Comparison of ENCODE assay signal across 8 cellular contexts in the genomic region with DNA sequence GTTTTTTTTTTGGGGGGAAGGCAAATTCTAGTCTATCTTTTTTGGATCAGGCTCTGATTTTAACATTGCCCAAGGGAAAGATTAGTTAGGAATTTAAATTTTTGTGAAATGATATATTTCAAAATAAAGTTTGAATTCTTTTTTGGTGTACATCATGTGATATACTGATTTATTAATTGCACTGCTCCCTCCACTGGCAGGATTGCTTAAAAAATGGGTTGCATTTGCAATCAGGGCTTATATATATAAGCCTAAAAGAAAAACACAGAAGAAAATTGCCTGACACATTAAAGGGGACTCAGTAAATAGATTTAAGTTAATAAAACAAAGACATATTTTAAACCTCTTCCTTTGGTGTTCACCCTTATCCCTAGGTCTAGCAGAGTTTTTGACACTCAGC. TPM values are rescaled to one million over a fixed set of nuclear protein-coding genes. Genes with fewer than 3 reads are reported as not detected.
DNase-seq lines count a peak whose midpoint lies in the region; ATAC-seq and TF ChIP-seq lines count a peak whose summit lies in the region.

No MANE protein-coding gene starts in this region.

- no peak overlapping the region for H3K27ac Mint-ChIP-seq in natural killer cell treated with Interleukin-12 subunit alpha and Interleukin-12 subunit beta and Interleukin-15 and Interleukin-18, amount 100 ng/mL, for 72 hours

- peaks cover 9 to 18% of the 10 kb centered on the region in 2 donors for H3K4me1 Mint-ChIP-seq in natural killer cell treated with Interleukin-12 subunit alpha and Interleukin-12 subunit beta and Interleukin-15 and Interleukin-18, amount 100 ng/mL, for 72 hours (ENCODE audit: low read depth in 2 of 2)

- H3K27ac ChIP-seq in C4-2B, result peak overlapping the region; percentile 76

- ATAC-seq in natural killer cell treated with Interleukin-12 subunit alpha and Interleukin-12 subunit beta and Interleukin-15 and Interleukin-18, amount 100 ng/mL, for 72 hours, result no peak

- H3K9me3 Mint-ChIP-seq in natural killer cell treated with Interleukin-12 subunit alpha and Interleukin-12 subunit beta and Interleukin-15 and Interleukin-18, amount 100 ng/mL, for 72 hours, result no peaks in the 10 kb centered on the region

- H3K36me3 Mint-ChIP-seq in natural killer cell treated with Interleukin-12 subunit alpha and Interleukin-12 subunit beta and Interleukin-15 and Interleukin-18, amount 100 ng/mL, for 72 hours, result no peaks in the 10 kb centered on the region

- peaks cover 0 to 2% of the 10 kb centered on the region in 2 donors for H3K27me3 Mint-ChIP-seq in natural killer cell treated with Interleukin-12 subunit alpha and Interleukin-12 subunit beta and Interleukin-15 and Interleukin-18, amount 100 ng/mL, for 72 hours

- H3K4me3 Mint-ChIP-seq in natural killer cell treated with Interleukin-12 subunit alpha and Interleukin-12 subunit beta and Interleukin-15 and Interleukin-18, amount 100 ng/mL, for 72 hours, result peak overlapping the region; percentile 93

- peak; percentile 60 for TF ChIP-seq CTCF in C4-2B (conservative IDR thresholded peaks at IDR 0.05)

- peak; percentile 53 for DNase-seq in LHCN-M2 (ENCODE audit: low read depth)
- peak; percentile 23 for DNase-seq in dermis blood vessel endothelial cell
- no peak for DNase-seq in natural killer cell treated with Interleukin-12 subunit alpha and Interleukin-12 subunit beta and Interleukin-15 and Interleukin-18, amount 100 ng/mL, for 72 hours (ENCODE audit: low spot score)
- DNase-seq in NCI-H748 (lab: John Stamatoyannopoulos, UW; ENCODE audit: unreplicated experiment), result no peak
- DNase-seq in 8988T, result no peak
- no peak for DNase-seq in NOMO-1 treated with dmso at 0.1 percent for 144 hours (lab: John Stamatoyannopoulos, UW; ENCODE audit: unreplicated experiment)
- DNase-seq in NCI-H226, result no peak

RNA-seq across cellular contexts. Expression of a gene that starts 1.2 kb away (rescaled TPM):
- total RNA-seq in LHCN-M2 (2014; rRNA removed) (27.7 and 31.7 TPM in 2 replicates), dermis blood vessel endothelial cell (5.7 and 8.5 TPM in 2 replicates)
- polyA plus RNA-seq in LHCN-M2 (2012), result 4.7 TPM
- total RNA-seq in natural killer cell treated with Interleukin-12 subunit alpha and Interleukin-12 subunit beta and Interleukin-15 and Interleukin-18, amount 100 ng/mL, for 72 hours, result 1 to 10 TPM; 1.7 to 3.7 TPM

RNA-seq across cellular contexts. Expression of a gene that starts 18.4 kb away (rescaled TPM):
- total RNA-seq in LHCN-M2 (2014; rRNA removed), result 63.3 and 98.1 TPM in 2 replicates
- 39.8 TPM for polyA plus RNA-seq in LHCN-M2 (2012)
- total RNA-seq in dermis blood vessel endothelial cell, result 44.9 and 52.9 TPM in 2 replicates
- total RNA-seq in natural killer cell treated with Interleukin-12 subunit alpha and Interleukin-12 subunit beta and Interleukin-15 and Interleukin-18, amount 100 ng/mL, for 72 hours, result 10 to 100 TPM; 36.2 to 78.4 TPM

Comparison
In these comparisons a context has a peak if more than half of its experiments do, and no peak if none do; other contexts are left out.
1. DNase-seq: peak in LHCN-M2 (single experiment) and dermis blood vessel endothelial cell (single experiment); none in natural killer cell treated with Interleukin-12 subunit alpha and Interleukin-12 subunit beta and Interleukin-15 and Interleukin-18, amount 100 ng/mL, for 72 hours (single experiment), NCI-H748 (single experiment), 8988T (single experiment), NOMO-1 treated with dmso at 0.1 percent for 144 hours (single experiment) and NCI-H226 (single experiment).